In the genomic region with DNA sequence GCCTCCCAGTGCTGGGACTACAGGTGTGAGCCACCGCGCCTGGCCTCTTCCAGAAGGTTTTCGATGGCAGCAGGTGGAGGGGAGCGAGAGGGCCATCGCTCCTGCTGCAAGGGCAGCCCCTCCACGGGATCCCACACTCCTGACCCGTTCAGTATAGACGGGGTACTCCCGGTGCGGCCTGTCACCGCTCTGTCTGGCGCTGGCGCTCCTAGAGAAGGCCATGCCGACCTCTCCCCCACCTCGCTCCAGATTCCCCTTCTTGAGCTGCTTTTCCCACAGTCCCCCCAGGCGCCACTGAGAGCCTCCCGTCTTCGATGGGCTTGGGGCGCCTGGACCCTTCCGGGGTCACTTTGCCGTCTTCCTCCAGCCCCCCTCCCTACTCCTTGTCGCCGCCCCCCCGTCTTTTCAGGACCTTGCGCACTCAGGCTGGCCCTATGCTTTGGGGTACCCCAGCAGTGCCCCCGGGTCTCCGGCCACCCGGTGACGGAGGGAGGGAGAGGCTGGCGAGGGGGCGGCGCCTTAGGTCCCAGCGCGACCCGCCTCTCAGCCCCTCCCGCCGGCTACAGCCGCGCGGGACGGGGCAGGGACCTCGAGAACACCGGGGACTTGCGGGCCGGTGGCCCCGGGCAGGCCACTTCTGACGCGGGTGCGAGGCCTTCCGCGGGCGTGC, we compare ENCODE assay signal across 11 cellular contexts. TPM values are rescaled to one million over a fixed set of nuclear protein-coding genes. Genes with fewer than 3 reads are reported as not detected.
A peak's percentile ranks its signal among the peaks of the same experiment; 100 is the strongest.
DNase-seq lines count a peak whose midpoint lies in the region; ATAC-seq, FAIRE-seq and TF ChIP-seq lines count a peak whose summit lies in the region.
"Had no signal": no experiment of that assay in that cellular context is flagged by ENCODE, and none has a peak within 500 bp of the region (broad histone marks: within the 10 kb centered on the region; RNA-seq: fewer than 3 reads in every experiment).

No MANE protein-coding gene starts in this region.

- FAIRE-seq in H1 (lab: Jason Lieb, UNC), result no peak

- no peak overlapping the region for H2BK5ac ChIP-seq in H1 (ENCODE audit: low read depth, low read length)
- no peak overlapping the region for H2BK5ac ChIP-seq in mesenchymal stem cell (ENCODE audit: low read depth, low read length, poor library complexity, severe bottlenecking)

- H4K5ac ChIP-seq in H1 (ENCODE audit: insufficient read length, low read depth, low read length), result no peak overlapping the region

- H3K4me3 ChIP-seq in HUES48 (ENCODE audit: low read depth, low read length) (peak overlapping the region; percentile 53), H1 (ENCODE audit: extremely low read depth in 1 of 4, insufficient read depth in 2 of 4, low read depth in 3 of 4, low read length in 4 of 4) (peak overlapping the region; percentile 32 to 62 (median 40)), mesenchymal stem cell (ENCODE audit: insufficient read depth in 1 of 2, low read depth in 1 of 2, low read length in 2 of 2) (peak overlapping the region; percentile 44 to 62), thoracic aorta (peak overlapping the region; percentile 75)
- no peak overlapping the region for H3K4me3 ChIP-seq in effector memory CD4-positive, alpha-beta T cell (ENCODE audit: insufficient read depth, low read depth, low read length, poor library complexity, severe bottlenecking)
- H3K4me3 ChIP-seq: HAP-1 had no signal

- H3K4ac ChIP-seq in H1 (replicated peaks; ENCODE audit: insufficient read length, low read depth, low read length) (no peak overlapping the region), mesenchymal stem cell (ENCODE audit: low read depth in 1 of 2, low read length in 2 of 2) (peak overlapping the region; percentile 15 to 92)

- H3K4me2 ChIP-seq in H1 (ENCODE audit: insufficient read depth in 1 of 2, low read depth in 2 of 2, low read length in 2 of 2) (peak overlapping the region; percentile 54 to 71), mesenchymal stem cell (ENCODE audit: low read length, poor library complexity, severe bottlenecking) (peak overlapping the region; percentile 67)

- H2BK15ac ChIP-seq in H1 (ENCODE audit: low read length) (no peak overlapping the region), mesenchymal stem cell (ENCODE audit: low read depth, poor library complexity, severe bottlenecking) (peak overlapping the region; percentile 54)

- 20% methylated on average over 46 of the region's 52 CpGs; no CpG with 5 or more reads in 1 of the 2 experiments for WGBS in H1 (ENCODE audit: extremely low coverage in 1 of 2, insufficient coverage in 1 of 2, insufficient read length in 1 of 2, insufficient replicate concordance in 2 of 2, low coverage in 1 of 2, low lambda C conversion rate in 2 of 2, missing lambda C conversion rate in 1 of 2), 2 experiments
- WGBS in mesenchymal stem cell, result 32% methylated on average over 49 of the region's 52 CpGs

- H2AFZ ChIP-seq in H1 (ENCODE audit: low read length) (no peak overlapping the region), mesenchymal stem cell (ENCODE audit: low read depth, low read length) (peak overlapping the region; percentile 56)

- H3K56ac ChIP-seq in H1 (replicated peaks; ENCODE audit: insufficient read length, low read depth, low read length), result no peak overlapping the region

- H4K91ac ChIP-seq in H1 (replicated peaks; ENCODE audit: insufficient read length, low read length) (no peak overlapping the region), mesenchymal stem cell (ENCODE audit: low read length) (peak overlapping the region; percentile 64)

- H3K79me2 ChIP-seq in H1 (ENCODE audit: control insufficient read depth in 1 of 2, insufficient read depth in 2 of 2, low read length in 2 of 2), result peaks cover 0 to 5% of the 10 kb centered on the region in 2 experiments; a peak in 2 of 4 replicates

- no peak for ATAC-seq in thoracic aorta (ENCODE audit: insufficient number of reproducible peaks, low FRiP score, low read depth)
- ATAC-seq: activated naive CD4-positive, alpha-beta T cell treated with anti-CD3 and anti-CD28 coated beads, Interleukin-2, amount 50 U/mL, for 72 hours had no signal

- H2BK20ac ChIP-seq in H1 (ENCODE audit: low read length), result no peak overlapping the region

- H3K23ac ChIP-seq in H1 (ENCODE audit: insufficient read length) (no peak overlapping the region), mesenchymal stem cell (ENCODE audit: low read length in 2 of 2) (peak overlapping the region in 1 of 2 experiments; percentile 63)

- no peak overlapping the region for H3K9ac ChIP-seq in HUES48 (ENCODE audit: low read depth, low read length)
- no peak overlapping the region for H3K9ac ChIP-seq in H1 (replicated peaks in 1 of 4; ENCODE audit: extremely low read depth in 1 of 4, low read depth in 3 of 4, low read length in 3 of 4)
- H3K9ac ChIP-seq in mesenchymal stem cell (ENCODE audit: low read length), result peak overlapping the region; percentile 69

- H3K4me1 ChIP-seq in HUES48 (ENCODE audit: control insufficient read depth, insufficient read depth, low read length), result peaks cover 29% of the 10 kb centered on the region
- peaks cover 0 to 31% (median 27%) of the 10 kb centered on the region in 4 experiments; a peak in 6 of 7 replicates for H3K4me1 ChIP-seq in H1 (replicated peaks in 1 of 4; ENCODE audit: control insufficient read depth in 3 of 4, insufficient read depth in 4 of 4, low read length in 3 of 4)
- H3K4me1 ChIP-seq in mesenchymal stem cell (ENCODE audit: control insufficient read depth, insufficient read depth, low read depth, low read length), result peaks cover 36% of the 10 kb centered on the region
- H3K4me1 ChIP-seq in thoracic aorta (ENCODE audit: control insufficient read depth in 1 of 2, low read depth in 2 of 2), result peaks cover 22 to 35% of the 10 kb centered on the region in 2 donors
- H3K4me1 ChIP-seq in effector memory CD4-positive, alpha-beta T cell (ENCODE audit: control insufficient read depth, insufficient read depth, low read length, poor library complexity, severe bottlenecking), result peaks cover 31% of the 10 kb centered on the region

- H3K27ac ChIP-seq in HUES48 (ENCODE audit: low read depth, low read length), result no peak overlapping the region
- H3K27ac ChIP-seq in H1 (ENCODE audit: low read depth, low read length), result no peak overlapping the region
- H3K27ac ChIP-seq in mesenchymal stem cell (ENCODE audit: low read length, poor library complexity, severe bottlenecking), result no peak overlapping the region
- H3K27ac ChIP-seq in thoracic aorta, result peak overlapping the region in 1 of 2 donors; percentile 39
- H3K27ac ChIP-seq in effector memory CD4-positive, alpha-beta T cell (ENCODE audit: insufficient read depth, low read length, poor library complexity, severe bottlenecking), result no peak overlapping the region

- H3K23me2 ChIP-seq in H1 (ENCODE audit: low read depth, low read length), result peaks cover 14% of the 10 kb centered on the region; the same call in 1 of the 2 replicates

- no peak overlapping the region; the same call in 1 of the 2 replicates for H4K8ac ChIP-seq in H1 (ENCODE audit: extremely low read depth, insufficient read depth, low read length)
- H4K8ac ChIP-seq in mesenchymal stem cell (ENCODE audit: low read length), result peak overlapping the region; percentile 99

- H3K14ac ChIP-seq in H1 (ENCODE audit: insufficient read length), result no peak overlapping the region
- H3K14ac ChIP-seq in mesenchymal stem cell (ENCODE audit: low read length in 2 of 2), result peak overlapping the region in 1 of 2 experiments; percentile 58

- TF ChIP-seq POLR2A in H1 (IDR thresholded peaks at IDR 0.05; ENCODE audit: control extremely low read depth in 1 of 2, low read depth in 2 of 2, low read length in 2 of 2), result no peak

- DNase-seq in H1 (ENCODE audit: low read depth in 1 of 2, low spot score in 2 of 2), result no peak
- no peak for DNase-seq in mesenchymal stem cell
- no peak for DNase-seq in thoracic aorta (ENCODE audit: low spot score)
- DNase-seq in Ammon's horn (ENCODE audit: low spot score), result no peak
- no peak for DNase-seq in effector memory CD4-positive, alpha-beta T cell
- DNase-seq in activated CD4-positive, alpha-beta T cell treated with anti-CD3 and anti-CD28 coated beads for 48 hours, result no peak
- DNase-seq in NCI-H146 treated with DMSO at 0.1 percent for 48 hours (lab: John Stamatoyannopoulos, UW; ENCODE audit: unreplicated experiment), result no peak
- DNase-seq: NCI-H526 had no signal

- no peak for TF ChIP-seq EP300 in H1 (IDR thresholded peaks at IDR 0.05; ENCODE audit: borderline replicate concordance in 1 of 2, low read depth in 2 of 2, low read length in 2 of 2)

- CTCF ChIA-PET in H1 (lab: Charles Lee; ENCODE audit: partially characterized antibody), result interaction anchor here (1.4 to 3.3 kb wide), 2 partner anchors 14 to 54 kb away, joined by 6 to 11 read pairs; no protein-coding TSS in a partner anchor

- peaks cover 0 to 1% of the 10 kb centered on the region in 2 experiments for H4K20me1 ChIP-seq in H1 (replicated peaks in 1 of 2; ENCODE audit: control insufficient read depth in 1 of 2, insufficient read depth in 2 of 2, low read length in 2 of 2)

- H2AK5ac ChIP-seq in H1 (ENCODE audit: low read depth, low read length), result no peak overlapping the region
- H2AK5ac ChIP-seq in mesenchymal stem cell (ENCODE audit: low read length, severe bottlenecking), result peak overlapping the region; percentile 3

- H3K36me3 ChIP-seq in HUES48 (ENCODE audit: control insufficient read depth, insufficient read depth, low read length) (peaks cover 10% of the 10 kb centered on the region), H1 (ENCODE audit: control insufficient read depth in 2 of 4, insufficient read depth in 4 of 4, low read length in 3 of 4) (peaks cover 0 to 5% (median 0%) of the 10 kb centered on the region in 4 experiments; a peak in 1 of 8 replicates), mesenchymal stem cell (ENCODE audit: control insufficient read depth in 1 of 2, insufficient read depth in 2 of 2, low read depth in 1 of 2, low read length in 2 of 2) (peaks cover 27 to 29% of the 10 kb centered on the region in 2 experiments), thoracic aorta (no peaks in the 10 kb centered on the region)
- peaks cover 22% of the 10 kb centered on the region for H3K36me3 ChIP-seq in effector memory CD4-positive, alpha-beta T cell (ENCODE audit: control insufficient read depth, insufficient read depth, low read length)

- H3K9me3 ChIP-seq in HUES48 (ENCODE audit: control insufficient read depth, insufficient read depth, low read length) (no peaks in the 10 kb centered on the region), H1 (ENCODE audit: insufficient read depth in 2 of 2, low read depth in 1 of 2, low read length in 1 of 2) (no peaks in the 10 kb centered on the region), mesenchymal stem cell (ENCODE audit: control insufficient read depth, low read length) (no peaks in the 10 kb centered on the region), thoracic aorta (no peaks in the 10 kb centered on the region)
- no peaks in the 10 kb centered on the region for H3K9me3 ChIP-seq in effector memory CD4-positive, alpha-beta T cell (ENCODE audit: control insufficient read depth, low read length)
- H3K9me3 ChIP-seq: HAP-1 had no signal

- no peak overlapping the region for H2BK120ac ChIP-seq in H1 (replicated peaks; ENCODE audit: low read depth, low read length)
- peak overlapping the region; percentile 86 for H2BK120ac ChIP-seq in mesenchymal stem cell (ENCODE audit: low read depth, low read length)

- H3K79me1 ChIP-seq in H1 (ENCODE audit: low read depth, low read length) (no peaks in the 10 kb centered on the region), mesenchymal stem cell (replicated peaks; ENCODE audit: low read length, poor library complexity, severe bottlenecking) (peaks cover 33% of the 10 kb centered on the region)

- peaks cover 2% of the 10 kb centered on the region; the same call in 1 of the 2 replicates for H3K27me3 ChIP-seq in HUES48 (ENCODE audit: control insufficient read depth, insufficient read depth, low read length)
- peaks cover 0 to 5% (median 2%) of the 10 kb centered on the region in 4 experiments; a peak in 2 of 7 replicates for H3K27me3 ChIP-seq in H1 (replicated peaks in 1 of 4; ENCODE audit: control insufficient read depth in 3 of 4, extremely low read depth in 1 of 4, insufficient read depth in 3 of 4, low read length in 3 of 4)
- H3K27me3 ChIP-seq in mesenchymal stem cell (ENCODE audit: control insufficient read depth in 1 of 2, insufficient read depth in 1 of 2, low read length in 2 of 2), result no peaks in the 10 kb centered on the region
- no peaks in the 10 kb centered on the region for H3K27me3 ChIP-seq in thoracic aorta (replicated peaks; ENCODE audit: insufficient read depth)
- H3K27me3 ChIP-seq in effector memory CD4-positive, alpha-beta T cell (replicated peaks; ENCODE audit: control insufficient read depth, insufficient read depth, low read length, poor library complexity, severe bottlenecking), result no peaks in the 10 kb centered on the region

- POLR2A ChIA-PET in H1 (lab: Charles Lee; ENCODE audit: partially characterized antibody), result interaction anchor here (1.1 to 12.6 kb wide), 8 partner anchors 11 to 253 kb away, joined by 3 to 207 read pairs (median 4); partner anchors contain the start of genes HNRNPH1, LTC4S and MGAT4B

- H3K18ac ChIP-seq in H1 (ENCODE audit: extremely low read depth, low read length) (0 out of 2 replicates have a peak overlapping the region, but pooled peaks have one; percentile 7), mesenchymal stem cell (ENCODE audit: low read depth in 1 of 2, low read length in 2 of 2) (peak overlapping the region; percentile 40 to 88)

- no peak for TF ChIP-seq RAD21 in H1 (IDR thresholded peaks at IDR 0.05 in 1 of 2, conservative IDR thresholded peaks at IDR 0.05 in 1 of 2; ENCODE audit: low read depth in 2 of 2, low read length in 2 of 2)

- TF ChIP-seq CTCF in H1 (IDR thresholded peaks at IDR 0.05; ENCODE audit: control extremely low read depth in 1 of 3, insufficient read depth in 1 of 3, low read depth in 1 of 3, low read length in 3 of 3) (no peak), thoracic aorta (IDR thresholded peaks at IDR 0.05) (no peak)

- H2BK12ac ChIP-seq in H1 (ENCODE audit: low read depth, low read length) (no peak overlapping the region), mesenchymal stem cell (ENCODE audit: low read length in 2 of 2) (peak overlapping the region; percentile 97 to 99)

RNA-seq across cellular contexts. Expression of gene SQSTM1, which starts 4.2 kb away (rescaled TPM):
- 98.6 and 110 TPM in 2 replicates for total RNA-seq in H1 (2021; fragmentation: NEBNext Ultra II Directional; extraction: Animal tissue kit (Norgen Biotek cat#: 25700))
- polyA plus RNA-seq in H1 (2011; rRNA removed), result 70.6 and 78.6 TPM in 2 replicates
- polyA plus RNA-seq in H1 (2011; cell fraction: cytosol; rRNA removed), result 63.7 TPM
- polyA plus RNA-seq in H1 (2011; cell fraction: nucleus; rRNA removed), result 97.6 TPM
- polyA plus RNA-seq in H1 (2012, experiment 1 of 2), result 73.2 to 115 TPM (median 98.8 TPM) in 4 replicates
- 98.7 TPM for polyA plus RNA-seq in H1 (2012, experiment 2 of 2)
- 54.2 TPM for polyA plus RNA-seq in H1 (2013, experiment 1 of 2)
- 53.0 TPM for polyA plus RNA-seq in H1 (2013, experiment 2 of 2)
- 39.1 and 39.8 TPM in 2 replicates for polyA minus RNA-seq in H1 (2011; rRNA and poly(A)+ RNA removed)
- polyA minus RNA-seq in H1 (2011; cell fraction: cytosol; rRNA and poly(A)+ RNA removed), result 125 TPM
- polyA minus RNA-seq in H1 (2011; cell fraction: nucleus; rRNA and poly(A)+ RNA removed), result 167 TPM
- 544 TPM for polyA plus RNA-seq in mesenchymal stem cell (2013, experiment 1 of 2)
- polyA plus RNA-seq in mesenchymal stem cell (2013, experiment 2 of 2), result 553 TPM
- 100 to 1,000 TPM; 375 to 469 TPM for total RNA-seq in thoracic aorta

RNA-seq across cellular contexts. Expression of gene MGAT4B, which starts 9.9 kb away (rescaled TPM):
- 112 and 116 TPM in 2 replicates for total RNA-seq in H1 (2021; fragmentation: NEBNext Ultra II Directional; extraction: Animal tissue kit (Norgen Biotek cat#: 25700))
- 128 and 182 TPM in 2 replicates for polyA plus RNA-seq in H1 (2011; rRNA removed)
- polyA plus RNA-seq in H1 (2011; cell fraction: cytosol; rRNA removed), result 107 TPM
- 485 TPM for polyA plus RNA-seq in H1 (2011; cell fraction: nucleus; rRNA removed)
- 120 to 133 TPM (median 129 TPM) in 4 replicates for polyA plus RNA-seq in H1 (2012, experiment 1 of 2)
- 128 TPM for polyA plus RNA-seq in H1 (2012, experiment 2 of 2)
- polyA plus RNA-seq in H1 (2013, experiment 1 of 2), result 81.5 TPM
- 77.1 TPM for polyA plus RNA-seq in H1 (2013, experiment 2 of 2)
- 93.9 and 120 TPM in 2 replicates for polyA minus RNA-seq in H1 (2011; rRNA and poly(A)+ RNA removed)
- polyA minus RNA-seq in H1 (2011; cell fraction: cytosol; rRNA and poly(A)+ RNA removed), result 99.0 TPM
- 145 TPM for polyA minus RNA-seq in H1 (2011; cell fraction: nucleus; rRNA and poly(A)+ RNA removed)
- polyA plus RNA-seq in mesenchymal stem cell (2013, experiment 1 of 2), result 182 TPM
- 176 TPM for polyA plus RNA-seq in mesenchymal stem cell (2013, experiment 2 of 2)
- total RNA-seq in thoracic aorta, result 10 to 100 TPM; 66.5 to 87.7 TPM

RNA-seq across cellular contexts. Expression of gene LTC4S, which starts 22.8 kb away (rescaled TPM):
- total RNA-seq in H1 (2021; fragmentation: NEBNext Ultra II Directional; extraction: Animal tissue kit (Norgen Biotek cat#: 25700)), result 1.1 and 2.2 TPM in 2 replicates
- polyA plus RNA-seq in H1 (2011; rRNA removed), result 3.7 and 3.8 TPM in 2 replicates
- 0.93 TPM for polyA plus RNA-seq in H1 (2011; cell fraction: cytosol; rRNA removed)
- polyA plus RNA-seq in H1 (2011; cell fraction: nucleus; rRNA removed), result 5.8 TPM
- 0.95 to 2.8 TPM (median 1.9 TPM) in 4 replicates for polyA plus RNA-seq in H1 (2012, experiment 1 of 2)
- 0.91 TPM for polyA plus RNA-seq in H1 (2012, experiment 2 of 2)
- 2.6 TPM for polyA plus RNA-seq in H1 (2013, experiment 1 of 2)
- 2.4 TPM for polyA plus RNA-seq in H1 (2013, experiment 2 of 2)
- polyA minus RNA-seq in H1 (2011; rRNA and poly(A)+ RNA removed), result not detected in 2 replicates
- not detected for polyA minus RNA-seq in H1 (2011; cell fraction: cytosol; rRNA and poly(A)+ RNA removed)
- 2.3 TPM for polyA minus RNA-seq in H1 (2011; cell fraction: nucleus; rRNA and poly(A)+ RNA removed)
- polyA plus RNA-seq in mesenchymal stem cell (2013, experiment 1 of 2), result 0.22 TPM
- 0.29 TPM for polyA plus RNA-seq in mesenchymal stem cell (2013, experiment 2 of 2)
- 1 to 10 TPM; 4.9 to 6.6 TPM for total RNA-seq in thoracic aorta

RNA-seq across cellular contexts. Expression of gene MRNIP, which starts 42.1 kb away (rescaled TPM):
- total RNA-seq in H1 (2021; fragmentation: NEBNext Ultra II Directional; extraction: Animal tissue kit (Norgen Biotek cat#: 25700)), result 22.2 and 29.6 TPM in 2 replicates
- 29.6 and 42.5 TPM in 2 replicates for polyA plus RNA-seq in H1 (2011; rRNA removed)
- polyA plus RNA-seq in H1 (2011; cell fraction: cytosol; rRNA removed), result 41.4 TPM
- polyA plus RNA-seq in H1 (2011; cell fraction: nucleus; rRNA removed), result 213 TPM
- 28.3 to 30.2 TPM (median 29.2 TPM) in 4 replicates for polyA plus RNA-seq in H1 (2012, experiment 1 of 2)
- polyA plus RNA-seq in H1 (2012, experiment 2 of 2), result 10.6 TPM
- polyA plus RNA-seq in H1 (2013, experiment 1 of 2), result 27.2 TPM
- 24.3 TPM for polyA plus RNA-seq in H1 (2013, experiment 2 of 2)
- 21.4 and 22.4 TPM in 2 replicates for polyA minus RNA-seq in H1 (2011; rRNA and poly(A)+ RNA removed)
- polyA minus RNA-seq in H1 (2011; cell fraction: cytosol; rRNA and poly(A)+ RNA removed), result 10.3 TPM
- polyA minus RNA-seq in H1 (2011; cell fraction: nucleus; rRNA and poly(A)+ RNA removed), result 30.9 TPM
- 9.7 TPM for polyA plus RNA-seq in mesenchymal stem cell (2013, experiment 1 of 2)
- 10.7 TPM for polyA plus RNA-seq in mesenchymal stem cell (2013, experiment 2 of 2)
- 10 to 100 TPM; 46.2 to 54.2 TPM for total RNA-seq in thoracic aorta
